ENCODE assay signal across 1 cellular context in genomic region chr2:240367721-240368120, GRCh38.
TF ChIP-seq lines count a peak whose summit lies in the region.

No MANE protein-coding gene starts in this region.

TF ChIP-seq in IMR-90, 13 proteins besides CTCF, POLR2A, EP300 and RAD21 (continued from another document):
- TF ChIP-seq CHD1 (IDR thresholded peaks at IDR 0.05; ENCODE audit: low read depth, low read length) = no peak
- TF ChIP-seq RCOR1 (IDR thresholded peaks at IDR 0.05; ENCODE audit: insufficient replicate concordance, low read length) = no peak
- TF ChIP-seq CEBPB (IDR thresholded peaks at IDR 0.05; ENCODE audit: low read depth, low read length) = no peak
- TF ChIP-seq ELK1 (IDR thresholded peaks at IDR 0.05; ENCODE audit: borderline replicate concordance, low read depth, low read length) = no peak
- TF ChIP-seq BHLHE40 (IDR thresholded peaks at IDR 0.05; ENCODE audit: low read depth, low read length) = no peak
- TF ChIP-seq MAZ (IDR thresholded peaks at IDR 0.05; ENCODE audit: borderline replicate concordance, low read depth, low read length) = no peak
- TF ChIP-seq RFX5 (IDR thresholded peaks at IDR 0.05; ENCODE audit: low read depth, low read length) = no peak
- TF ChIP-seq FOS (IDR thresholded peaks at IDR 0.05; ENCODE audit: low read depth, low read length) = no peak
